Comparison of ENCODE assay signal across 10 cellular contexts in the genomic region with DNA sequence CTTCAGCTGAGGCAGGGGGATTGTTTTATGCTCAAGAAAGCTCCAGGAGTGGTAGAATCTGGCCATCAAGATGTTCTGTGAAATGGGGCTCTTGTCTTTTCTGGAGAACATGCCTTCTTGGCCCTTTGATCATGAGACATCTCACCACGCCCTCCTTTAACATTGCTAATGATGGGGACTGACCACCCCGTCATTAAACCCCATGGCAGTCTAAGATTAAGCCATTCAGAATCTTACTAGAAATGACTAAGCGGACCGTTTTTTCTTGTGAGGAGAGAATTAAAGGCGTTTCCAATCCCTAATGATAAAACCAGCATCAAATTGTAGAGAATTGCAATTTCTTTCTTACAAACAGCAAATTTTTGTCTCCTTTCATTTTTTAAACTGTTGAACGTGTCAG.
DNase-seq lines count a peak whose midpoint lies in the region; ATAC-seq, FAIRE-seq and TF ChIP-seq lines count a peak whose summit lies in the region.
"Had no signal": no experiment of that assay in that cellular context is flagged by ENCODE, and none has a peak within 500 bp of the region (broad histone marks: within the 10 kb centered on the region; RNA-seq: fewer than 3 reads in every experiment).

No MANE protein-coding gene starts in this region.

- H2AFZ ChIP-seq in GM23248 (peak overlapping the region; percentile 14; the same call in 1 of the 2 replicates), GM12878 (ENCODE audit: control insufficient read depth, low read depth, low read length) (no peak overlapping the region)

- DNase-seq in GM23248 (no peak), GM12878 (ENCODE audit: low read depth, low spot score) (no peak), lower lobe of right lung (no peak), spleen (no peak), glomerular visceral epithelial cell (ENCODE audit: extremely low spot score) (no peak)
- DNase-seq in activated T-cell treated with anti-CD3 and anti-CD28 coated beads, Interleukin-2, amount 50 U/mL, for 48 hours, result no peak
- DNase-seq: activated T-cell treated with anti-CD3 and anti-CD28 coated beads, Interleukin-2, amount 50 U/mL, for 1 hour had no signal

- H4K20me1 ChIP-seq in GM23248 (ENCODE audit: insufficient read depth), result no peaks in the 10 kb centered on the region
- no peaks in the 10 kb centered on the region for H4K20me1 ChIP-seq in GM12878 (ENCODE audit: control insufficient read depth, insufficient read depth)

- H3K4me3 ChIP-seq in GM23248 (peak overlapping the region; percentile 18), GM12878 (no peak overlapping the region), lower lobe of right lung (no peak overlapping the region), spleen (no peak overlapping the region)

- H3K27me3 ChIP-seq in GM23248 (replicated peaks; ENCODE audit: insufficient read depth) (no peaks in the 10 kb centered on the region), GM12878 (replicated peaks in 1 of 2; ENCODE audit: control insufficient read depth in 2 of 2, insufficient read depth in 2 of 2, low read length in 1 of 2) (no peaks in the 10 kb centered on the region), lower lobe of right lung (ENCODE audit: low read depth) (no peaks in the 10 kb centered on the region), spleen (replicated peaks in 1 of 7) (peaks cover 0 to 38% (median 0%) of the 10 kb centered on the region in 7 donors)

- TF ChIP-seq POLR2A in GM12878 (IDR thresholded peaks at IDR 0.05; ENCODE audit: low read depth, low read length), result no peak
- TF ChIP-seq POLR2A in spleen (IDR thresholded peaks at IDR 0.05), result no peak

- FAIRE-seq in GM12878 (lab: Jason Lieb, UNC), result no peak

- no peaks in the 10 kb centered on the region for H3K36me3 ChIP-seq in GM23248 (ENCODE audit: low read depth)
- H3K36me3 ChIP-seq in GM12878 (ENCODE audit: control insufficient read depth in 2 of 2, insufficient read depth in 2 of 2, low read length in 1 of 2), result no peaks in the 10 kb centered on the region
- H3K36me3 ChIP-seq in lower lobe of right lung, result no peaks in the 10 kb centered on the region
- no peaks in the 10 kb centered on the region for H3K36me3 ChIP-seq in spleen

- RAD21 ChIA-PET in GM12878 (lab: Charles Lee; ENCODE audit: unreplicated experiment), result no interaction called here

- no peak for TF ChIP-seq RAD21 in GM12878 (IDR thresholded peaks at IDR 0.05; ENCODE audit: insufficient read depth, low read depth, low read length)

- TF ChIP-seq EP300 in GM12878 (IDR thresholded peaks at IDR 0.05; ENCODE audit: borderline replicate concordance in 1 of 2, control insufficient read depth in 1 of 2, low read depth in 2 of 2, low read length in 2 of 2), result no peak

- H3K79me2 ChIP-seq in GM23248 (ENCODE audit: insufficient read depth) (no peaks in the 10 kb centered on the region), GM12878 (ENCODE audit: control insufficient read depth, insufficient read depth, low read length) (no peaks in the 10 kb centered on the region)

- SMC1A ChIA-PET in GM12878 (lab: Charles Lee; ENCODE audit: uncharacterized antibody, unreplicated experiment), result no interaction called here

- TF ChIP-seq CTCF in GM12878 (IDR thresholded peaks at IDR 0.05 in 2 of 3, conservative IDR thresholded peaks at IDR 0.05 in 1 of 3; ENCODE audit: control insufficient read depth in 2 of 3, extremely low read depth in 1 of 3, insufficient read depth in 1 of 3, low read depth in 3 of 3, low read length in 3 of 3) (no peak), lower lobe of right lung (IDR thresholded peaks at IDR 0.05) (no peak), spleen (IDR thresholded peaks at IDR 0.05 in 8 of 11, conservative IDR thresholded peaks at IDR 0.05 in 3 of 11) (no peak)

- H3K9me2 ChIP-seq in GM23248 (ENCODE audit: insufficient read depth), result no peaks in the 10 kb centered on the region

- intact Hi-C loops in GM12878 (cut with micrococcal nuclease; ENCODE audit: unreplicated experiment) (no loop called here), lower lobe of right lung (cut with DNase I) (no loop called here), spleen (cut with DNase I; ENCODE audit: low total_unique reads) (no loop called here)

- H3F3A ChIP-seq in GM23248 (ENCODE audit: insufficient read depth), result peaks cover 65% of the 10 kb centered on the region

- peak overlapping the region; percentile 88 for H3K9ac ChIP-seq in GM23248
- no peak overlapping the region for H3K9ac ChIP-seq in GM12878 (ENCODE audit: control insufficient read depth, insufficient read depth, low read length)

- peak overlapping the region; percentile 54 for H3K4me2 ChIP-seq in GM23248 (ENCODE audit: unreplicated experiment)
- H3K4me2 ChIP-seq in GM12878 (ENCODE audit: control insufficient read depth, insufficient read depth), result no peak overlapping the region

- POLR2A ChIA-PET in GM12878 (lab: Charles Lee), result no interaction called here

- H3K4me1 ChIP-seq in GM23248 (ENCODE audit: insufficient read depth), result peaks cover 71% of the 10 kb centered on the region
- no peaks in the 10 kb centered on the region for H3K4me1 ChIP-seq in GM12878 (ENCODE audit: control insufficient read depth, insufficient read depth, low read length)
- H3K4me1 ChIP-seq in lower lobe of right lung, result peaks cover 32% of the 10 kb centered on the region
- peaks cover 0 to 45% (median 16%) of the 10 kb centered on the region in 6 donors for H3K4me1 ChIP-seq in spleen

- CTCF ChIA-PET in GM12878 (lab: Yijun Ruan, JAX), result no interaction called here

- H3K27ac ChIP-seq in GM23248 (peak overlapping the region; percentile 98), GM12878 (ENCODE audit: control insufficient read depth, insufficient read depth) (no peak overlapping the region), lower lobe of right lung (peak overlapping the region; percentile 80), spleen (peak overlapping the region; percentile 2 to 71 (median 60))
- H3K27ac ChIP-seq: VCaP had no signal

- ATAC-seq in GM12878 (peak; percentile 24; the same call in 1 of the 3 replicates), lower lobe of right lung (no peak), HG03280 (IDR thresholded peaks at IDR 0.05; ENCODE audit: unreplicated experiment) (no peak), HG02759 (IDR thresholded peaks at IDR 0.05; ENCODE audit: unreplicated experiment) (no peak)

- no TSS peak for BruUV-seq in GM12878 (replicated peaks; lab: Mats Ljungman, UMichigan)

- in situ Hi-C loops in GM23248 (cut with MboI) (no loop called here), GM12878 (cut with MboI) (no loop called here)

- WGBS in GM23248 (ENCODE audit: low coverage in 1 of 2, low lambda C conversion rate in 2 of 2, missing lambda C conversion rate in 2 of 2), 2 experiments, result 25% methylated on average over 6 of the region's 6 CpGs
- 11% methylated on average over 6 of the region's 6 CpGs for WGBS in GM12878 (ENCODE audit: insufficient coverage, insufficient replicate concordance, low lambda C conversion rate, missing lambda C conversion rate)
- 57 to 70% (median 64%) methylated on average over 6 of the region's 6 CpGs for WGBS in spleen, 5 donors

- H3K9me3 ChIP-seq in GM23248 (ENCODE audit: low read depth), result no peaks in the 10 kb centered on the region
- no peaks in the 10 kb centered on the region for H3K9me3 ChIP-seq in GM12878 (replicated peaks; ENCODE audit: control insufficient read depth, insufficient read depth, low read length)
- H3K9me3 ChIP-seq in lower lobe of right lung, result no peaks in the 10 kb centered on the region
- no peaks in the 10 kb centered on the region for H3K9me3 ChIP-seq in spleen

TF ChIP-seq in GM12878, 131 proteins besides CTCF, POLR2A, EP300 and RAD21:
- TF ChIP-seq SMAD1 (IDR thresholded peaks at IDR 0.05; ENCODE audit: low read depth, partially characterized antibody) (no peak), WRNIP1 (IDR thresholded peaks at IDR 0.05; ENCODE audit: borderline replicate concordance, low read depth, low read length) (no peak), MTA2 (IDR thresholded peaks at IDR 0.05; ENCODE audit: low read depth) (0 out of 2 replicates have a peak, but pooled peaks have one; percentile 11), BACH1 (IDR thresholded peaks at IDR 0.05; ENCODE audit: borderline replicate concordance) (no peak), CREM (IDR thresholded peaks at IDR 0.05; ENCODE audit: low read depth) (no peak)
